16 cellular contexts compared by ENCODE assay signal in the genomic region with DNA sequence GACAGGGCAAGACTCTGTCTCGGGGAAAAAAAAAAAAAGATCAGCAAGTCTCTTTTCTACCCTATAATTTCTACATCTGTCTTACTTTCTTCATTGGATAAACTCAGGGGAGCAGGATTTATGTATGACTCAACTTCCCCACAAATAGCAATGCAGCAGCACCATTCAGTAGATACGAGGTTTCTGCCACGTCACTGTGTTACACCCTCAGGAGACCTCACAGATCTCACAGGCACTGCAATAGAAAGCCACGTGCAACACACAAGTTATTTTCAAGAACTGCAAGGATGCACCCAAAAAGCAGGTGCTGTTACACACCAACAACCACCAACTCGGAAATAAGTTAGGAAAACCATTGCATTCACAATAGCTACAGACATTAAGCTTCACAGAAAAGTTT. TPM values are rescaled to one million over a fixed set of nuclear protein-coding genes. Genes with fewer than 3 reads are reported as not detected.
A peak's percentile ranks its signal among the peaks of the same experiment; 100 is the strongest.
DNase-seq lines count a peak whose midpoint lies in the region; ATAC-seq, FAIRE-seq and TF ChIP-seq lines count a peak whose summit lies in the region.
"Had no signal": no experiment of that assay in that cellular context is flagged by ENCODE, and none has a peak within 500 bp of the region (broad histone marks: within the 10 kb centered on the region; RNA-seq: fewer than 3 reads in every experiment).

No MANE protein-coding gene starts in this region.

- H3K9me3 ChIP-seq in astrocyte (ENCODE audit: insufficient read depth, low read depth, low read length) = no peaks in the 10 kb centered on the region
- H3K9me3 ChIP-seq: upper lobe of left lung had no signal

- H2AFZ ChIP-seq in astrocyte (ENCODE audit: low read depth, low read length) = no peak overlapping the region

- H3K9ac ChIP-seq in astrocyte (ENCODE audit: low read length) = no peak overlapping the region

- H3K27ac Mint-ChIP-seq in astrocyte (ENCODE audit: unreplicated experiment) (no peak overlapping the region), nephron (peak overlapping the region; percentile 23 to 50 (median 38))

- H3K27me3 ChIP-seq in astrocyte (ENCODE audit: insufficient read depth, low read length) = no peaks in the 10 kb centered on the region
- H3K27me3 ChIP-seq: dorsolateral prefrontal cortex, upper lobe of left lung had no signal

- no peaks in the 10 kb centered on the region for H3K9me3 Mint-ChIP-seq in astrocyte (ENCODE audit: unreplicated experiment)
- H3K9me3 Mint-ChIP-seq in nephron = peaks cover 4% of the 10 kb centered on the region

- peaks cover 16% of the 10 kb centered on the region for H3K36me3 ChIP-seq in astrocyte (ENCODE audit: insufficient read depth, low read length)

- DNase-seq in AG09309 (ENCODE audit: low read depth) = peak; percentile 32
- peak; percentile 19 for DNase-seq in GM13977 (ENCODE audit: low spot score)
- peak; percentile 39 for DNase-seq in astrocyte (ENCODE audit: low read depth)
- no peak for DNase-seq in GM19239 (ENCODE audit: insufficient read length, low spot score)
- no peak for DNase-seq in HPDE6-E6E7 (ENCODE audit: extremely low spot score)
- DNase-seq: aorta, NCI-H1092 treated with DMSO at 0.1 percent for 48 hours, NCI-H2227 treated with DMSO at 0.1 percent for 48 hours, SIG-M5, upper lobe of left lung had no signal

- peaks cover 32% of the 10 kb centered on the region for H3K36me3 Mint-ChIP-seq in astrocyte (ENCODE audit: low read depth, unreplicated experiment)
- H3K36me3 Mint-ChIP-seq in nephron (ENCODE audit: low read depth) = peaks cover 64% of the 10 kb centered on the region

- ATAC-seq in GM21526 (IDR thresholded peaks at IDR 0.05; ENCODE audit: low FRiP score, unreplicated experiment) (no peak), GM21786 (IDR thresholded peaks at IDR 0.05; ENCODE audit: unreplicated experiment) (no peak)

- H3K4me2 ChIP-seq in astrocyte (ENCODE audit: low read length) = no peak overlapping the region

- H3K4me1 Mint-ChIP-seq in astrocyte (ENCODE audit: low read depth, unreplicated experiment) (peaks cover 4% of the 10 kb centered on the region), nephron (peaks cover 4% of the 10 kb centered on the region)

- no peak for TF ChIP-seq CTCF in AG09309 (IDR thresholded peaks at IDR 0.05; ENCODE audit: control insufficient read depth, insufficient read depth, low read depth, low read length, missing control alignments)
- TF ChIP-seq CTCF in GM13977 (IDR thresholded peaks at IDR 0.05; ENCODE audit: extremely low read depth, insufficient read depth, missing control alignments) = no peak
- no peak for TF ChIP-seq CTCF in astrocyte (IDR thresholded peaks at IDR 0.05; ENCODE audit: insufficient read depth, low read depth, low read length)
- TF ChIP-seq CTCF in nephron (IDR thresholded peaks at IDR 0.05; ENCODE audit: unreplicated experiment in 3 of 3) = no peak

- no peaks in the 10 kb centered on the region for H3K79me2 ChIP-seq in astrocyte (ENCODE audit: insufficient read depth, low read length)

- FAIRE-seq in astrocyte (lab: Jason Lieb, UNC) = no peak
- no peak for FAIRE-seq in GM19239 (lab: Jason Lieb, UNC)
- FAIRE-seq: GM12892 had no signal

- no peaks in the 10 kb centered on the region for H3K4me1 ChIP-seq in astrocyte (ENCODE audit: insufficient read depth, low read length)

- H4K20me1 ChIP-seq in astrocyte (ENCODE audit: insufficient read depth, low read length) = peaks cover 9% of the 10 kb centered on the region

- H3K4me3 ChIP-seq in AG09309 (ENCODE audit: control insufficient read depth, low read depth, low read length) (no peak overlapping the region), astrocyte (ENCODE audit: insufficient read depth, low read depth, low read length) (no peak overlapping the region)
- H3K4me3 ChIP-seq: dorsolateral prefrontal cortex, lung, upper lobe of left lung had no signal

- no peak overlapping the region for H3K27ac ChIP-seq in astrocyte (ENCODE audit: low read depth, low read length)
- H3K27ac ChIP-seq: upper lobe of left lung had no signal

- no peak overlapping the region for H3K4me3 Mint-ChIP-seq in astrocyte (ENCODE audit: unreplicated experiment)
- H3K4me3 Mint-ChIP-seq in nephron = no peak overlapping the region

- in situ Hi-C loops in GM13977 (cut with MboI; ENCODE audit: low pct_unique_long_range_greater_than_20kb, low sequenced_read_pairs, unreplicated experiment) = no loop called here

- H3K27me3 Mint-ChIP-seq in astrocyte (ENCODE audit: low read depth, unreplicated experiment) (no peaks in the 10 kb centered on the region), nephron (ENCODE audit: low read depth) (no peaks in the 10 kb centered on the region)

RNA-seq across cellular contexts. Expression of a gene that starts 30.2 kb away (rescaled TPM):
- total RNA-seq in astrocyte = 223 and 245 TPM in 2 replicates

RNA-seq across cellular contexts. Expression of a gene that starts 45.7 kb away (rescaled TPM):
- total RNA-seq in astrocyte = not detected in 2 replicates

Comparison
In these comparisons a context has a peak if more than half of its experiments do, and no peak if none do; other contexts are left out.
1. DNase-seq: peak in AG09309 (single experiment), GM13977 (single experiment) and astrocyte (single experiment); none in GM19239 (single experiment) and HPDE6-E6E7 (single experiment).